In genomic region chr17:1882836-1883235, GRCh38 we compare ENCODE assay signal across 8 cellular contexts. TPM values are rescaled to one million over a fixed set of nuclear protein-coding genes. Genes with fewer than 3 reads are reported as not detected.
A peak's percentile ranks its signal among the peaks of the same experiment; 100 is the strongest.
DNase-seq lines count a peak whose midpoint lies in the region; ATAC-seq, FAIRE-seq and TF ChIP-seq lines count a peak whose summit lies in the region.

No MANE protein-coding gene starts in this region.

- peak; percentile 51 to 58 (median 54); a peak in 5 of 6 replicates for TF ChIP-seq CTCF in HCT116 (IDR thresholded peaks at IDR 0.05 in 2 of 3, conservative IDR thresholded peaks at IDR 0.05 in 1 of 3; ENCODE audit: borderline replicate concordance in 1 of 3, insufficient read depth in 1 of 3, low read depth in 2 of 3, low read length in 2 of 3)
- no peak for TF ChIP-seq CTCF in activated B cell treated with CpG ODN at 0.5 μM for 24 hours (IDR thresholded peaks at IDR 0.05)

- RAD21 ChIA-PET in HCT116 (lab: Charles Lee; ENCODE audit: low non-redundant PET in 1 of 2, low total read pairs in 2 of 2, uncharacterized antibody in 2 of 2, unreplicated experiment in 2 of 2): no interaction called here

- no peaks in the 10 kb centered on the region for H3K9me3 Mint-ChIP-seq in activated B cell treated with CpG ODN at 0.5 μM for 24 hours

- H2AFZ ChIP-seq in HCT116 (ENCODE audit: low read depth, low read length, poor library complexity, severe bottlenecking): no peak overlapping the region

- H3K27me3 ChIP-seq in HCT116 (ENCODE audit: insufficient read depth, low read length) (no peaks in the 10 kb centered on the region), small intestine (ENCODE audit: control insufficient read depth in 2 of 2, insufficient read depth in 2 of 2, low read length in 2 of 2) (no peaks in the 10 kb centered on the region)

- POLR2A ChIA-PET in HCT116 (lab: Charles Lee) (no interaction called here), activated B cell treated with CpG ODN at 0.5 μM for 24 hours (lab: Charles Lee) (no interaction called here)

- H3K4me3 ChIP-seq in HCT116 (replicated peaks in 1 of 2; ENCODE audit: low read depth in 1 of 2, low read length in 2 of 2) (no peak overlapping the region), small intestine (ENCODE audit: low read depth in 1 of 2, low read length in 2 of 2) (no peak overlapping the region)

- no peaks in the 10 kb centered on the region for H3K79me2 ChIP-seq in HCT116 (ENCODE audit: insufficient read depth, low read length)

- H3K27ac ChIP-seq in HCT116 (ENCODE audit: low read depth, low read length): no peak overlapping the region
- H3K27ac ChIP-seq in small intestine (ENCODE audit: low read depth in 1 of 2, low read length in 1 of 2): no peak overlapping the region

- no peaks in the 10 kb centered on the region for H3K27me3 Mint-ChIP-seq in activated B cell treated with CpG ODN at 0.5 μM for 24 hours

- no peaks in the 10 kb centered on the region for H3K9me3 ChIP-seq in HCT116 (ENCODE audit: control insufficient read depth in 1 of 2, insufficient read depth in 1 of 2, low read depth in 1 of 2, low read length in 2 of 2)
- H3K9me3 ChIP-seq in small intestine (ENCODE audit: control insufficient read depth, low read depth): no peaks in the 10 kb centered on the region

- 78 to 85% (median 82%) methylated on average over 10 of the region's 10 CpGs for WGBS in small intestine, 3 donors

- H3K4me1 ChIP-seq in HCT116 (ENCODE audit: control insufficient read depth in 1 of 2, insufficient read depth in 2 of 2, low read length in 2 of 2): no peaks in the 10 kb centered on the region
- no peaks in the 10 kb centered on the region for H3K4me1 ChIP-seq in small intestine (ENCODE audit: control insufficient read depth in 2 of 2, insufficient read depth in 1 of 2, low read depth in 1 of 2, low read length in 1 of 2)

- no peak overlapping the region for H3K4me2 ChIP-seq in HCT116 (ENCODE audit: low read length)

- DNase-seq in D341Med (ENCODE audit: low spot score) (peak; percentile 36), HCT116 (ENCODE audit: low read depth, low spot score) (no peak), activated B cell treated with CpG ODN at 0.5 μM for 24 hours (no peak), foreskin melanocyte (peak; percentile 11), small intestine (peak; percentile 62), cerebellar nuclear complex (lab: John Stamatoyannopoulos, UW) (no peak), cortex of kidney (lab: John Stamatoyannopoulos, UW) (no peak)

- H3K36me3 ChIP-seq in HCT116 (ENCODE audit: control insufficient read depth in 1 of 2, insufficient read depth in 2 of 2, low read length in 2 of 2): peaks cover 59 to 78% of the 10 kb centered on the region in 2 experiments
- peaks cover 27 to 42% of the 10 kb centered on the region in 2 donors for H3K36me3 ChIP-seq in small intestine (ENCODE audit: control insufficient read depth in 2 of 2, insufficient read depth in 2 of 2, low read length in 2 of 2)

- no peak overlapping the region for H3K27ac Mint-ChIP-seq in activated B cell treated with CpG ODN at 0.5 μM for 24 hours

- H3K4me1 Mint-ChIP-seq in activated B cell treated with CpG ODN at 0.5 μM for 24 hours: no peaks in the 10 kb centered on the region

- no peaks in the 10 kb centered on the region for H4K20me1 ChIP-seq in HCT116 (ENCODE audit: insufficient read depth)

- BruUV-seq in HCT116 (replicated peaks; lab: Mats Ljungman, UMichigan): no TSS peak

- intact Hi-C loops in HCT116 (cut with micrococcal nuclease): no loop called here
- intact Hi-C loops in activated B cell treated with CpG ODN at 0.5 μM for 24 hours (cut with micrococcal nuclease): loop anchor here (1.0 to 5.0 kb wide), 3 partner anchors 159 to 399 kb away; partner anchors contain the start of gene OVCA2

- TF ChIP-seq POLR2A in HCT116 (IDR thresholded peaks at IDR 0.05; ENCODE audit: borderline replicate concordance, extremely low read depth, insufficient read depth, insufficient read length): no peak

- H3K9ac ChIP-seq in HCT116 (ENCODE audit: low read length): no peak overlapping the region

- no peak overlapping the region for H3K4me3 Mint-ChIP-seq in activated B cell treated with CpG ODN at 0.5 μM for 24 hours

- peak; percentile 67 for ATAC-seq in HCT116
- ATAC-seq in activated B cell treated with CpG ODN at 0.5 μM for 24 hours (ENCODE audit: low read depth): peak; percentile 60
- no peak for ATAC-seq in HG03460 (IDR thresholded peaks at IDR 0.05; ENCODE audit: unreplicated experiment)

- CTCF ChIA-PET in HCT116 (lab: Charles Lee) (interaction anchor here (1.2 to 1.4 kb wide), 3 partner anchors 161 to 362 kb away, joined by 3 to 6 read pairs (median 4); no protein-coding TSS in a partner anchor), activated B cell treated with CpG ODN at 0.5 μM for 24 hours (lab: Charles Lee) (interaction anchor here (0.8 to 3.6 kb wide), 8 partner anchors 17 to 404 kb away, joined by 3 to 40 read pairs (median 4); no protein-coding TSS in a partner anchor)

- no peak for FAIRE-seq in small intestine (lab: Jason Lieb, UNC)

- H3K9me2 ChIP-seq in HCT116 (ENCODE audit: insufficient read depth): no peaks in the 10 kb centered on the region

- peak; percentile 59 for TF ChIP-seq RAD21 in HCT116 (IDR thresholded peaks at IDR 0.05; ENCODE audit: low read depth)

- peaks cover 77% of the 10 kb centered on the region for H3K36me3 Mint-ChIP-seq in activated B cell treated with CpG ODN at 0.5 μM for 24 hours (ENCODE audit: low read depth)

TF ChIP-seq in HCT116, 20 proteins besides CTCF, POLR2A, EP300 and RAD21:
- TF ChIP-seq ATF3 (IDR thresholded peaks at IDR 0.05): no peak
TF ChIP-seq in HCT116: peak in this region for 0.

RNA-seq across cellular contexts. Expression of gene RPA1, which starts 53.0 kb away (rescaled TPM):
- total RNA-seq in HCT116 (2021; ENCODE audit: unreplicated experiment): 198 TPM
- 85.6 and 108 TPM in 2 replicates for polyA plus RNA-seq in HCT116 (2012)
- 99.8 and 109 TPM in 2 replicates for total RNA-seq in activated B cell treated with CpG ODN at 0.5 μM for 24 hours
- polyA plus RNA-seq in small intestine: 10 to 100 TPM; 21.2 to 32.5 (median 22.2) TPM

RNA-seq across cellular contexts. Expression of gene SMYD4, which starts 53.1 kb away (rescaled TPM):
- total RNA-seq in HCT116 (2021; ENCODE audit: unreplicated experiment) (16.9 TPM), activated B cell treated with CpG ODN at 0.5 μM for 24 hours (19.9 and 21.8 TPM in 2 replicates)
- polyA plus RNA-seq in HCT116 (2012): 4.8 and 6.2 TPM in 2 replicates
- 1 to 10 TPM; 5.1 to 8.3 (median 6.3) TPM for polyA plus RNA-seq in small intestine

Comparison
In these comparisons a context has a peak if more than half of its experiments do, and no peak if none do; other contexts are left out.
1. DNase-seq: peak in D341Med (single experiment), foreskin melanocyte (single experiment) and small intestine (single experiment); none in HCT116 (single experiment), activated B cell treated with CpG ODN at 0.5 μM for 24 hours (single experiment), cerebellar nuclear complex (0 of 2) and cortex of kidney (single experiment).